2 cellular contexts compared by ENCODE assay signal in the genomic region with DNA sequence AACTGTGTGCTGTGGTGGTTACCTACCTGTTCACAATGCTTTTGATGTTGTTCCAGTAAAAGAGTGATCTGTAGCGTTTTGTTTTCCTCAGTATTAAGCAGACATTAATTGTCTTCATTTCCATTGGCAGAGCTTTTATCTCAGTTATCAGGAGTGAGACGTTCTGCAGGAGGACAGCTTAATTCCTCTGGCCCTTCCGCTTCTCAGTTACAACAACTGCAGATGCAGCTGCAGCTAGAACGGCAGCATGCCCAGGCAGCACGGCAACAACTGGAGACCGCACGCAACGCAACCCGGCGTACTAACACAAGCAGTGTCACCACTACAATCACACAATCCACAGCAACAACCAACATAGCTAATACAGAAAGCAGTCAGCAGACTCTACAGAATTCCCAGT.
TF ChIP-seq lines count a peak whose summit lies in the region.

No MANE protein-coding gene starts in this region.

TF ChIP-seq in SK-N-SH, 30 proteins besides CTCF, POLR2A, EP300 and RAD21 (continued from another document):
- TF ChIP-seq RXRA (IDR thresholded peaks at IDR 0.05; ENCODE audit: borderline replicate concordance, low read depth) (no peak), RCOR1 (IDR thresholded peaks at IDR 0.05; ENCODE audit: low read length) (peak; percentile 74; the same call in 1 of the 2 replicates), POLR2AphosphoS5 (IDR thresholded peaks at IDR 0.05; ENCODE audit: low read depth, low read length) (0 out of 2 replicates have a peak, but pooled peaks have one; percentile 25)

TF ChIP-seq in SK-N-SH treated with all-trans-retinoic acid at 6 μM for 48 hours, 23 proteins besides CTCF, POLR2A, EP300 and RAD21 (continued from another document):
- TF ChIP-seq, protein P1, sequence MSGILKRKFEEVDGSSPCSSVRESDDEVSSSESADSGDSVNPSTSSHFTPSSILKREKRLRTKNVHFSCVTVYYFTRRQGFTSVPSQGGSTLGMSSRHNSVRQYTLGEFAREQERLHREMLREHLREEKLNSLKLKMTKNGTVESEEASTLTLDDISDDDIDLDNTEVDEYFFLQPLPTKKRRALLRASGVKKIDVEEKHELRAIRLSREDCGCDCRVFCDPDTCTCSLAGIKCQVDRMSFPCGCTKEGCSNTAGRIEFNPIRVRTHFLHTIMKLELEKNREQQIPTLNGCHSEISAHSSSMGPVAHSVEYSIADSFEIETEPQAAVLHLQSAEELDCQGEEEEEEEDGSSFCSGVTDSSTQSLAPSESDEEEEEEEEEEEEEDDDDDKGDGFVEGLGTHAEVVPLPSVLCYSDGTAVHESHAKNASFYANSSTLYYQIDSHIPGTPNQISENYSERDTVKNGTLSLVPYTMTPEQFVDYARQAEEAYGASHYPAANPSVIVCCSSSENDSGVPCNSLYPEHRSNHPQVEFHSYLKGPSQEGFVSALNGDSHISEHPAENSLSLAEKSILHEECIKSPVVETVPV (CRISPR knock-in tag; IDR thresholded peaks at IDR 0.05), result no peak
- no peak for TF ChIP-seq ZNF70 (CRISPR knock-in tag; IDR thresholded peaks at IDR 0.05)
- no peak for TF ChIP-seq GLIS3 (CRISPR knock-in tag; IDR thresholded peaks at IDR 0.05)
- TF ChIP-seq TOX (CRISPR knock-in tag; IDR thresholded peaks at IDR 0.05; ENCODE audit: borderline replicate concordance), result no peak
- TF ChIP-seq, protein P2, sequence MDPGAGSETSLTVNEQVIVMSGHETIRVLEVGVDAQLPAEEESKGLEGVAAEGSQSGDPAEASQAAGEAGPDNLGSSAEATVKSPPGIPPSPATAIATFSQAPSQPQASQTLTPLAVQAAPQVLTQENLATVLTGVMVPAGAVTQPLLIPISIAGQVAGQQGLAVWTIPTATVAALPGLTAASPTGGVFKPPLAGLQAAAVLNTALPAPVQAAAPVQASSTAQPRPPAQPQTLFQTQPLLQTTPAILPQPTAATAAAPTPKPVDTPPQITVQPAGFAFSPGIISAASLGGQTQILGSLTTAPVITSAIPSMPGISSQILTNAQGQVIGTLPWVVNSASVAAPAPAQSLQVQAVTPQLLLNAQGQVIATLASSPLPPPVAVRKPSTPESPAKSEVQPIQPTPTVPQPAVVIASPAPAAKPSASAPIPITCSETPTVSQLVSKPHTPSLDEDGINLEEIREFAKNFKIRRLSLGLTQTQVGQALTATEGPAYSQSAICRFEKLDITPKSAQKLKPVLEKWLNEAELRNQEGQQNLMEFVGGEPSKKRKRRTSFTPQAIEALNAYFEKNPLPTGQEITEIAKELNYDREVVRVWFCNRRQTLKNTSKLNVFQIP (CRISPR knock-in tag; IDR thresholded peaks at IDR 0.05; ENCODE audit: borderline replicate concordance, low read depth), result no peak
- no peak for TF ChIP-seq ZNF565 (CRISPR knock-in tag; conservative IDR thresholded peaks at IDR 0.05; ENCODE audit: low read depth)
- TF ChIP-seq, protein P3, sequence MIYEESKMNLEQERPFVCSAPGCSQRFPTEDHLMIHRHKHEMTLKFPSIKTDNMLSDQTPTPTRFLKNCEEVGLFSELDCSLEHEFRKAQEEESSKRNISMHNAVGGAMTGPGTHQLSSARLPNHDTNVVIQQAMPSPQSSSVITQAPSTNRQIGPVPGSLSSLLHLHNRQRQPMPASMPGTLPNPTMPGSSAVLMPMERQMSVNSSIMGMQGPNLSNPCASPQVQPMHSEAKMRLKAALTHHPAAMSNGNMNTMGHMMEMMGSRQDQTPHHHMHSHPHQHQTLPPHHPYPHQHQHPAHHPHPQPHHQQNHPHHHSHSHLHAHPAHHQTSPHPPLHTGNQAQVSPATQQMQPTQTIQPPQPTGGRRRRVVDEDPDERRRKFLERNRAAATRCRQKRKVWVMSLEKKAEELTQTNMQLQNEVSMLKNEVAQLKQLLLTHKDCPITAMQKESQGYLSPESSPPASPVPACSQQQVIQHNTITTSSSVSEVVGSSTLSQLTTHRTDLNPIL (CRISPR knock-in tag; IDR thresholded peaks at IDR 0.05; ENCODE audit: low read depth), result no peak
- TF ChIP-seq TCF4 (CRISPR knock-in tag; IDR thresholded peaks at IDR 0.05; ENCODE audit: borderline replicate concordance), result no peak; the same call in 1 of the 2 replicates
TF ChIP-seq in SK-N-SH treated with all-trans-retinoic acid at 6 μM for 48 hours: peak in this region for 0.
